In genomic region chrY:21256820-21257219, GRCh38 we compare ENCODE assay signal across 17 cellular contexts.
DNase-seq lines count a peak whose midpoint lies in the region; ATAC-seq and FAIRE-seq lines count a peak whose summit lies in the region.
"Had no signal": no experiment of that assay in that cellular context is flagged by ENCODE, and none has a peak within 500 bp of the region (broad histone marks: within the 10 kb centered on the region; RNA-seq: fewer than 3 reads in every experiment).

No MANE protein-coding gene starts in this region.

- no peak for DNase-seq in activated naive CD8-positive, alpha-beta T cell treated with anti-CD3 and anti-CD28 coated beads, Interleukin-2, amount 50 U/mL, for 24 hours
- DNase-seq in NCI-H69 (lab: John Stamatoyannopoulos, UW) (no peak), HTR-8/SVneo (ENCODE audit: insufficient read length, low spot score) (no peak)
- DNase-seq in effector CD4-positive, alpha-beta T cell: no peak
- DNase-seq: body of pancreas; CD4-positive, alpha-beta memory T cell; endodermal cell; foreskin fibroblast; immature natural killer cell; MG63; midbrain; NCI-H2171; occipital lobe had no signal

- FAIRE-seq in HTR-8/SVneo (lab: Jason Lieb, UNC): no peak
- FAIRE-seq: G401.6 had no signal

- peak; percentile 76 for ATAC-seq in GM18868 (IDR thresholded peaks at IDR 0.05; ENCODE audit: unreplicated experiment)
- ATAC-seq in GM21423 (IDR thresholded peaks at IDR 0.05; ENCODE audit: unreplicated experiment): peak; percentile 82
- peak; percentile 87 for ATAC-seq in HG03432 (IDR thresholded peaks at IDR 0.05; ENCODE audit: unreplicated experiment)
- peak; percentile 59 for ATAC-seq in activated naive CD8-positive, alpha-beta T cell treated with anti-CD3 and anti-CD28 coated beads, Interleukin-2, amount 50 U/mL, for 24 hours
- ATAC-seq: body of pancreas had no signal

- H3K36me3 Mint-ChIP-seq in activated naive CD8-positive, alpha-beta T cell treated with anti-CD3 and anti-CD28 coated beads, Interleukin-2, amount 50 U/mL, for 24 hours (ENCODE audit: low read depth): no peaks in the 10 kb centered on the region
- H3K36me3 Mint-ChIP-seq: CD4-positive, alpha-beta memory T cell; immature natural killer cell had no signal

- H3K27me3 Mint-ChIP-seq in activated naive CD8-positive, alpha-beta T cell treated with anti-CD3 and anti-CD28 coated beads, Interleukin-2, amount 50 U/mL, for 24 hours: no peaks in the 10 kb centered on the region
- H3K27me3 Mint-ChIP-seq: CD4-positive, alpha-beta memory T cell had no signal

- no peak overlapping the region for H3K4me3 Mint-ChIP-seq in activated naive CD8-positive, alpha-beta T cell treated with anti-CD3 and anti-CD28 coated beads, Interleukin-2, amount 50 U/mL, for 24 hours
- H3K4me3 Mint-ChIP-seq: endodermal cell, immature natural killer cell had no signal

- no peak overlapping the region for H3K27ac Mint-ChIP-seq in activated naive CD8-positive, alpha-beta T cell treated with anti-CD3 and anti-CD28 coated beads, Interleukin-2, amount 50 U/mL, for 24 hours
- H3K27ac Mint-ChIP-seq: endodermal cell, immature natural killer cell had no signal

- peaks cover 40% of the 10 kb centered on the region for H3K4me1 Mint-ChIP-seq in activated naive CD8-positive, alpha-beta T cell treated with anti-CD3 and anti-CD28 coated beads, Interleukin-2, amount 50 U/mL, for 24 hours
- H3K4me1 Mint-ChIP-seq: endodermal cell, immature natural killer cell had no signal

- H3K9me3 Mint-ChIP-seq in activated naive CD8-positive, alpha-beta T cell treated with anti-CD3 and anti-CD28 coated beads, Interleukin-2, amount 50 U/mL, for 24 hours: no peaks in the 10 kb centered on the region
- H3K9me3 Mint-ChIP-seq: CD4-positive, alpha-beta memory T cell; endodermal cell; immature natural killer cell had no signal
